12 cellular contexts compared by ENCODE assay signal in genomic region chr4:113575391-113575790, GRCh38.
A peak's percentile ranks its signal among the peaks of the same experiment; 100 is the strongest.
DNase-seq lines count a peak whose midpoint lies in the region; ATAC-seq, FAIRE-seq and TF ChIP-seq lines count a peak whose summit lies in the region.
"Had no signal": no experiment of that assay in that cellular context is flagged by ENCODE, and none has a peak within 500 bp of the region (broad histone marks: within the 10 kb centered on the region; RNA-seq: fewer than 3 reads in every experiment).

No MANE protein-coding gene starts in this region.

- TF ChIP-seq POLR2A in right lobe of liver (IDR thresholded peaks at IDR 0.05): no peak
- no peak for TF ChIP-seq POLR2A in HepG2 (IDR thresholded peaks at IDR 0.05; ENCODE audit: insufficient read depth in 1 of 2, low read depth in 2 of 2, low read length in 2 of 2)
- no peak for TF ChIP-seq POLR2A in upper lobe of left lung (IDR thresholded peaks at IDR 0.05)

- H3K9me3 Mint-ChIP-seq in brain: peaks cover 5 to 15% (median 10%) of the 10 kb centered on the region in 5 experiments
- H3K9me3 Mint-ChIP-seq in endodermal cell: no peaks in the 10 kb centered on the region

- peaks cover 0 to 19% (median 0%) of the 10 kb centered on the region in 4 donors for H3K4me1 ChIP-seq in right lobe of liver
- no peaks in the 10 kb centered on the region for H3K4me1 ChIP-seq in HepG2 (ENCODE audit: insufficient read depth, low read length)
- H3K4me1 ChIP-seq in lower lobe of right lung: peaks cover 31% of the 10 kb centered on the region
- no peaks in the 10 kb centered on the region for H3K4me1 ChIP-seq in endodermal cell (ENCODE audit: control insufficient read depth, insufficient read depth, low read length)
- H3K4me1 ChIP-seq in upper lobe of left lung: peaks cover 3 to 17% (median 13%) of the 10 kb centered on the region in 4 donors

- no peak overlapping the region for H2AFZ ChIP-seq in HepG2 (ENCODE audit: low read length)

- POLR2A ChIA-PET in HepG2 (lab: Yijun Ruan, JAX): no interaction called here

- no peaks in the 10 kb centered on the region for H4K20me1 ChIP-seq in HepG2 (ENCODE audit: insufficient read depth, low read length)

- TF ChIP-seq EP300 in HepG2 (IDR thresholded peaks at IDR 0.05; ENCODE audit: low read depth in 2 of 2, low read length in 2 of 2) (no peak), HepG2 (CRISPR knock-in tag; IDR thresholded peaks at IDR 0.05; ENCODE audit: borderline replicate concordance) (no peak), upper lobe of left lung (IDR thresholded peaks at IDR 0.05) (no peak)

- H3K27me3 Mint-ChIP-seq in brain (no peaks in the 10 kb centered on the region), endodermal cell (ENCODE audit: insufficient read depth) (no peaks in the 10 kb centered on the region)

- no peaks in the 10 kb centered on the region for H3K9me3 ChIP-seq in right lobe of liver
- no peaks in the 10 kb centered on the region for H3K9me3 ChIP-seq in HepG2 (ENCODE audit: low read length)
- no peaks in the 10 kb centered on the region for H3K9me3 ChIP-seq in lower lobe of right lung
- H3K9me3 ChIP-seq in endodermal cell (ENCODE audit: control insufficient read depth, low read length): peaks cover 6% of the 10 kb centered on the region
- no peaks in the 10 kb centered on the region for H3K9me3 ChIP-seq in upper lobe of left lung

- intact Hi-C loops in right lobe of liver (cut with DNase I) (no loop called here), HepG2 (cut with micrococcal nuclease; ENCODE audit: unreplicated experiment) (no loop called here), lower lobe of right lung (cut with DNase I) (no loop called here)

- H3K4me3 Mint-ChIP-seq in brain (peak overlapping the region in 1 of 5 experiments; percentile 12), endodermal cell (no peak overlapping the region)

- ATAC-seq in right lobe of liver: no peak
- no peak for ATAC-seq in HepG2
- no peak for ATAC-seq in lower lobe of right lung
- ATAC-seq in upper lobe of left lung (ENCODE audit: low FRiP score in 2 of 2): no peak
- no peak for ATAC-seq in GM18858 (IDR thresholded peaks at IDR 0.05; ENCODE audit: unreplicated experiment)

- H3K27ac ChIP-seq in right lobe of liver (peak overlapping the region in 2 of 3 donors; percentile 44 to 56), HepG2 (ENCODE audit: extremely low read length, insufficient read depth, low read length) (no peak overlapping the region), lower lobe of right lung (peak overlapping the region; percentile 27), endodermal cell (ENCODE audit: low read depth, low read length) (no peak overlapping the region), upper lobe of left lung (no peak overlapping the region)

- no peak overlapping the region for H3K4me2 ChIP-seq in HepG2 (ENCODE audit: low read depth, low read length)

- 45% methylated on average over 1 of the region's 1 CpG for WGBS in right lobe of liver (ENCODE audit: insufficient coverage, low coverage, low lambda C conversion rate, missing lambda C conversion rate)
- WGBS in HepG2 (ENCODE audit: low lambda C conversion rate): 91% methylated on average over 1 of the region's 1 CpG
- 92% methylated on average over 1 of the region's 1 CpG; no CpG with 5 or more reads in 1 of the 2 experiments for WGBS in endodermal cell (ENCODE audit: insufficient coverage in 1 of 2, insufficient read length in 1 of 2), 2 experiments
- 45 to 57% methylated on average over 1 of the region's 1 CpG for WGBS in upper lobe of left lung, 2 donors

- H3K27ac Mint-ChIP-seq in brain (peak overlapping the region in 3 of 5 experiments; percentile 2 to 63 (median 53)), endodermal cell (no peak overlapping the region)

- H3K9ac ChIP-seq in HepG2 (ENCODE audit: insufficient read depth, low read depth, low read length) (no peak overlapping the region), endodermal cell (ENCODE audit: extremely low read depth, low read length, poor library complexity, severe bottlenecking) (no peak overlapping the region)

- FAIRE-seq in HepG2 (lab: Jason Lieb, UNC): no peak

- no peaks in the 10 kb centered on the region for H3K79me2 ChIP-seq in HepG2 (ENCODE audit: insufficient read depth, low read length)

- DNase-seq in right lobe of liver: no peak
- no peak for DNase-seq in HepG2 (ENCODE audit: low spot score)
- no peak for DNase-seq in lower lobe of right lung
- no peak for DNase-seq in endodermal cell
- no peak for DNase-seq in upper lobe of left lung
- DNase-seq in Ammon's horn (ENCODE audit: low spot score): no peak
- DNase-seq: GOT3; NCI-H2227 treated with DMSO at 0.1 percent for 48 hours; SHP77 treated with DMSO at 0.1 percent for 48 hours; stimulated activated naive CD4-positive, alpha-beta T cell treated with Interleukin-2 at 50 U/mL for 16 hours had no signal

- H3K4me3 ChIP-seq in right lobe of liver (no peak overlapping the region), HepG2 (replicated peaks in 1 of 3; ENCODE audit: insufficient read depth in 1 of 3, low read depth in 2 of 3, low read length in 3 of 3) (no peak overlapping the region), lower lobe of right lung (no peak overlapping the region), endodermal cell (ENCODE audit: low read length) (no peak overlapping the region), upper lobe of left lung (no peak overlapping the region)

- BruUV-seq in HepG2 (replicated peaks; lab: Mats Ljungman, UMichigan): no TSS peak

- CTCF ChIA-PET in HepG2 (lab: Yijun Ruan, JAX; ENCODE audit: low intra/inter-chr PET ratio, low total read pairs): no interaction called here

- H3K36me3 ChIP-seq in right lobe of liver (no peaks in the 10 kb centered on the region), HepG2 (replicated peaks in 1 of 2; ENCODE audit: control insufficient read depth in 1 of 2, insufficient read depth in 2 of 2, low read length in 2 of 2) (no peaks in the 10 kb centered on the region), lower lobe of right lung (no peaks in the 10 kb centered on the region), endodermal cell (ENCODE audit: control insufficient read depth, insufficient read depth, low read length) (no peaks in the 10 kb centered on the region), upper lobe of left lung (no peaks in the 10 kb centered on the region)

- in situ Hi-C loops in HepG2 (cut with HindIII; ENCODE audit: extremely low pct_ligation_motif_present, low pct_unique_long_range_greater_than_20kb): no loop called here

- TF ChIP-seq CTCF in right lobe of liver (IDR thresholded peaks at IDR 0.05): no peak
- TF ChIP-seq CTCF in HepG2 (CRISPR knock-in tag; IDR thresholded peaks at IDR 0.05): no peak
- TF ChIP-seq CTCF in brain (conservative IDR thresholded peaks at IDR 0.05): no peak
- no peak for TF ChIP-seq CTCF in lower lobe of right lung (IDR thresholded peaks at IDR 0.05)
- no peak for TF ChIP-seq CTCF in endodermal cell (conservative IDR thresholded peaks at IDR 0.05)
- TF ChIP-seq CTCF in upper lobe of left lung (IDR thresholded peaks at IDR 0.05): no peak

- peaks cover 66% of the 10 kb centered on the region for H3K4me1 Mint-ChIP-seq in brain
- H3K4me1 Mint-ChIP-seq in endodermal cell: no peaks in the 10 kb centered on the region

- H3K36me3 Mint-ChIP-seq in brain (peaks cover 25% of the 10 kb centered on the region), endodermal cell (ENCODE audit: low read depth) (peaks cover 15% of the 10 kb centered on the region)

- TF ChIP-seq RAD21 in HepG2 (CRISPR knock-in tag; IDR thresholded peaks at IDR 0.05): no peak

- no peaks in the 10 kb centered on the region for H3K27me3 ChIP-seq in right lobe of liver
- H3K27me3 ChIP-seq in HepG2 (ENCODE audit: control insufficient read depth in 1 of 2, insufficient read depth in 2 of 2, low read length in 2 of 2): no peaks in the 10 kb centered on the region
- no peaks in the 10 kb centered on the region for H3K27me3 ChIP-seq in lower lobe of right lung (ENCODE audit: low read depth)
- H3K27me3 ChIP-seq in endodermal cell (ENCODE audit: control insufficient read depth, insufficient read depth, low read length, poor library complexity, severe bottlenecking): no peaks in the 10 kb centered on the region
- H3K27me3 ChIP-seq in upper lobe of left lung: no peaks in the 10 kb centered on the region

TF ChIP-seq in HepG2, 621 proteins besides CTCF, POLR2A, EP300 and RAD21:
- no peak for TF ChIP-seq SMAD1 (CRISPR knock-in tag; IDR thresholded peaks at IDR 0.05; ENCODE audit: borderline replicate concordance, low read depth)
- no peak for TF ChIP-seq DR1 (CRISPR knock-in tag; IDR thresholded peaks at IDR 0.05)
- TF ChIP-seq HOXA7 (CRISPR knock-in tag; IDR thresholded peaks at IDR 0.05): no peak
- TF ChIP-seq YY1 (IDR thresholded peaks at IDR 0.05; ENCODE audit: insufficient read depth, insufficient replicate concordance, low read depth, low read length): no peak

Comparison
In these comparisons a context has a peak if more than half of its experiments do, and no peak if none do; other contexts are left out.
1. H3K27ac ChIP-seq: peak in right lobe of liver (2 of 3) and lower lobe of right lung (single experiment); none in HepG2 (single experiment), endodermal cell (single experiment) and upper lobe of left lung (0 of 4).